1 cellular context compared by ENCODE assay signal in genomic region chr19:3336680-3337523, GRCh38.
TF ChIP-seq lines count a peak whose summit lies in the region.

No MANE protein-coding gene starts in this region.

TF ChIP-seq in GM23338, 12 proteins besides CTCF, POLR2A, EP300 and RAD21 (continued from another document):
- TF ChIP-seq ZNF462 (CRISPR knock-in tag; IDR thresholded peaks at IDR 0.05) (no peak), REST (IDR thresholded peaks at IDR 0.05; ENCODE audit: unreplicated experiment) (no peak), POLR2AphosphoS5 (IDR thresholded peaks at IDR 0.05; ENCODE audit: low read depth) (no peak)
TF ChIP-seq in GM23338: peak in this region for 0.
